Comparison of ENCODE assay signal across 1 cellular context in the genomic region with DNA sequence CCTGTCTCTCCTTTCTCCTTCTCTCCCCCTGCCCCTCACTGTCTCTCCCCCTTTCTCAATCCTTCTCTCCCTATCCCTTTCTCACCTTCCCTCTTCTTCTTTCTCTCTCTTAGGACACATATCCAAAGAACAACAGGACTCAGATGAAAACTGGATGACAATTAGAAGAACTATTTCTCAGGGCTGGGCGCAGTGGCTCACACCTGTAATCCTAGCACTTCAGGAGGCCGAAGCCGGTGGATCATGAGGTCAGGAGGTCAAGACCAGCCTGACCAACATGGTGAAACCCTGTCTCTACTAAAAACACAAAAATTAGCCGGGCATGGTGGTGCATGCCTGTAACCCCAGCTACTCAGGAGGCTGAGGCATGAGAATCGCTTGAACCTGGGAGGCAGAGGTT.
TF ChIP-seq lines count a peak whose summit lies in the region.

No MANE protein-coding gene starts in this region.

TF ChIP-seq in K562, 482 proteins besides CTCF, POLR2A, EP300 and RAD21:
- TF ChIP-seq ZNF512 (tag; IDR thresholded peaks at IDR 0.05): 0 out of 2 replicates have a peak, but pooled peaks have one; percentile 2
